Comparison of ENCODE assay signal across 8 cellular contexts in the genomic region with DNA sequence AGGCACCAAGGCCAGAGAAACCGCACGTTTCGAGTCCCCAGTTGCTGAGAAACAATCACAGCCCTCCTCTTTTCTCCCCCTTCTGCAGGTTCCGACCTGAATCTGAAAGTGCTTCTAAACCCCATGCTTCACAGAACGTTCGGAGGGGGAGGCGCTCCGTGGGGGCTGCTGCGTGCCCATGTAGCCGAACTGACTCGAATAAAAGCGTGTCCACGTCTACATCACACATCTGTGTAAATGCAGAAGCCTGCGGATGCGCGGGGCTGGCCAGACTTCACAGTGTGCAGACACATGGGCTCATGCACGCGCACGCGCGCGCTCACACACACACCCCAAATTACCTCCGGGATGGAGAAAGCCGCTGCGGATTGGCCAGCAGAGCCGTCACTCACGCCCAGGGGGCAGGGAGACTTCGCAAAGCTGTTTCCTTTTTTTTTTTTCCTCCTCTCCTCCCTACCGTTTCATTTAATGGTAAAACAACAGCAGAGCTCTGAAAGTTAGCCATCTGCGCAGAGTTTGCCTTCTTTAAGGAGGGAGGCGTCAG. TPM values are rescaled to one million over a fixed set of nuclear protein-coding genes. Genes with fewer than 3 reads are reported as not detected.
DNase-seq lines count a peak whose midpoint lies in the region; ATAC-seq and TF ChIP-seq lines count a peak whose summit lies in the region.

No MANE protein-coding gene starts in this region.

- H3K27me3 Mint-ChIP-seq in WTC11 (ENCODE audit: low read depth): peaks cover 69% of the 10 kb centered on the region

- H3K27ac ChIP-seq in AG04450 (ENCODE audit: low read depth, low read length) (peak overlapping the region; percentile 69), skeletal muscle tissue (ENCODE audit: low read depth, low read length) (peak overlapping the region; percentile 88)

- H3K9ac ChIP-seq in skeletal muscle tissue (ENCODE audit: low read depth in 1 of 3, low read length in 3 of 3): peak overlapping the region; percentile 85 to 89 (median 87)

- no peak for TF ChIP-seq CTCF in AG04450 (IDR thresholded peaks at IDR 0.05; ENCODE audit: low read depth, low read length)
- TF ChIP-seq CTCF in WTC11 (IDR thresholded peaks at IDR 0.05): no peak
- TF ChIP-seq CTCF in cardiac fibroblast (IDR thresholded peaks at IDR 0.05; ENCODE audit: low read depth, low read length): no peak

- H3K27me3 ChIP-seq in AG04450 (ENCODE audit: control insufficient read depth, insufficient read depth, low read length) (no peaks in the 10 kb centered on the region), skeletal muscle tissue (ENCODE audit: control insufficient read depth in 3 of 3, insufficient read depth in 3 of 3, low read length in 3 of 3) (no peaks in the 10 kb centered on the region)

- H3K4me3 Mint-ChIP-seq in WTC11: peak overlapping the region; percentile 75

- H3K4me3 ChIP-seq in AG04450 (ENCODE audit: low read depth, low read length) (peak overlapping the region; percentile 84), cardiac fibroblast (replicated peaks in 1 of 2; ENCODE audit: low read depth in 2 of 2, low read length in 2 of 2) (peak overlapping the region; percentile 77 to 82), skeletal muscle tissue (ENCODE audit: low read length in 3 of 3) (peak overlapping the region; percentile 94 to 96 (median 95))

- H3K9me3 ChIP-seq in AG04450 (ENCODE audit: control insufficient read depth, insufficient read depth, low read length) (no peaks in the 10 kb centered on the region; the same call in 1 of the 2 replicates), skeletal muscle tissue (ENCODE audit: control insufficient read depth in 3 of 3, low read length in 3 of 3) (no peaks in the 10 kb centered on the region)

- H3K36me3 ChIP-seq in skeletal muscle tissue (ENCODE audit: control insufficient read depth in 3 of 3, insufficient read depth in 3 of 3, low read length in 3 of 3): no peaks in the 10 kb centered on the region

- no peaks in the 10 kb centered on the region for H3K9me3 Mint-ChIP-seq in WTC11

- peak overlapping the region; percentile 59 for H3K27ac Mint-ChIP-seq in WTC11

- peaks cover 46% of the 10 kb centered on the region for H3K4me1 Mint-ChIP-seq in WTC11

- CTCF ChIA-PET in AG04450 (lab: Charles Lee) (interaction anchor here (0.6 to 1.8 kb wide), 2 partner anchors 128 to 195 kb away, joined by 4 to 7 read pairs; no protein-coding TSS in a partner anchor), WTC11 (lab: Charles Lee) (interaction anchor here (0.5 to 1.6 kb wide), 2 partner anchors 26 to 139 kb away, joined by 3 to 4 read pairs; no protein-coding TSS in a partner anchor)

- ATAC-seq in GM18907 (IDR thresholded peaks at IDR 0.05; ENCODE audit: unreplicated experiment) (peak; percentile 75), HG03135 (IDR thresholded peaks at IDR 0.05; ENCODE audit: unreplicated experiment) (peak; percentile 68), WTC11 (peak; percentile 48)

- POLR2A ChIA-PET in AG04450 (lab: Yijun Ruan, JAX): interaction anchor here (0.6 to 1.0 kb wide), 5 partner anchors 48 to 1747 kb away, joined by 3 to 7 read pairs (median 3); no protein-coding TSS in a partner anchor
- POLR2A ChIA-PET in WTC11 (lab: Charles Lee): interaction anchor here (0.7 to 1.6 kb wide), 5 partner anchors 9 to 127 kb away, joined by 3 to 9 read pairs (median 3); no protein-coding TSS in a partner anchor

- DNase-seq in AG04450 (ENCODE audit: low read depth, low spot score): peak; percentile 97
- peak; percentile 99 for DNase-seq in NCI-H2227 (lab: John Stamatoyannopoulos, UW; ENCODE audit: unreplicated experiment)
- peak; percentile 100 for DNase-seq in WTC11 (ENCODE audit: low spot score)
- DNase-seq in cardiac fibroblast (ENCODE audit: low read depth in 2 of 2): peak; percentile 99
- DNase-seq in iPS-NIHi11 (ENCODE audit: low spot score): peak; percentile 94

- H3K4me1 ChIP-seq in skeletal muscle tissue (ENCODE audit: control insufficient read depth in 3 of 3, insufficient read depth in 3 of 3, low read length in 3 of 3): peaks cover 31 to 40% (median 36%) of the 10 kb centered on the region in 3 donors

- H3K36me3 Mint-ChIP-seq in WTC11: no peaks in the 10 kb centered on the region

TF ChIP-seq in WTC11, 78 proteins besides CTCF, POLR2A, EP300 and RAD21 (continues in another document):
- TF ChIP-seq ZNF396 (CRISPR knock-in tag; IDR thresholded peaks at IDR 0.05; ENCODE audit: borderline replicate concordance): no peak
- TF ChIP-seq SMAD4 (CRISPR knock-in tag; IDR thresholded peaks at IDR 0.05): no peak
- TF ChIP-seq GTF2I (CRISPR knock-in tag; conservative IDR thresholded peaks at IDR 0.05): no peak
- TF ChIP-seq ZNF671 (CRISPR knock-in tag; IDR thresholded peaks at IDR 0.05): no peak
- TF ChIP-seq MXD4 (CRISPR knock-in tag; IDR thresholded peaks at IDR 0.05; ENCODE audit: borderline replicate concordance): no peak
- 0 out of 2 replicates have a peak, but pooled peaks have one; percentile 2 for TF ChIP-seq ZNF281 (CRISPR knock-in tag; IDR thresholded peaks at IDR 0.05)
- no peak for TF ChIP-seq ZNF512 (CRISPR knock-in tag; IDR thresholded peaks at IDR 0.05; ENCODE audit: borderline replicate concordance)
- no peak for TF ChIP-seq E2F1 (CRISPR knock-in tag; IDR thresholded peaks at IDR 0.05)
- no peak for TF ChIP-seq NR1H2 (CRISPR knock-in tag; IDR thresholded peaks at IDR 0.05)
- peak; percentile 62 for TF ChIP-seq NFYB (CRISPR knock-in tag; conservative IDR thresholded peaks at IDR 0.05; ENCODE audit: low read depth)
- no peak for TF ChIP-seq JUN (CRISPR knock-in tag; IDR thresholded peaks at IDR 0.05)
- TF ChIP-seq, protein P1, sequence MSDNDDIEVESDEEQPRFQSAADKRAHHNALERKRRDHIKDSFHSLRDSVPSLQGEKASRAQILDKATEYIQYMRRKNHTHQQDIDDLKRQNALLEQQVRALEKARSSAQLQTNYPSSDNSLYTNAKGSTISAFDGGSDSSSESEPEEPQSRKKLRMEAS (CRISPR knock-in tag; IDR thresholded peaks at IDR 0.05): peak; percentile 70; the same call in 1 of the 2 replicates
- no peak; the same call in 1 of the 2 replicates for TF ChIP-seq ZNF232 (CRISPR knock-in tag; IDR thresholded peaks at IDR 0.05)
- no peak for TF ChIP-seq ETV6 (CRISPR knock-in tag; IDR thresholded peaks at IDR 0.05)

RNA-seq across cellular contexts. Expression of gene ZNF516, which starts 2.3 kb away (rescaled TPM):
- polyA plus RNA-seq in AG04450 (2011; rRNA removed): 15.0 and 15.5 TPM in 2 replicates
- 46.5 and 50.4 TPM in 2 replicates for polyA minus RNA-seq in AG04450 (2011; rRNA and poly(A)+ RNA removed)
- total RNA-seq in WTC11 (2021) (47.3 to 58.6 TPM (median 50.1 TPM) in 3 replicates), skeletal muscle tissue (33.9 TPM)

Comparison
In these comparisons a context has a peak if more than half of its experiments do, and no peak if none do; other contexts are left out.
1. Peak in every context shown above with its lines: DNase-seq, ATAC-seq, H3K4me3 ChIP-seq and H3K27ac ChIP-seq.